8 cellular contexts compared by ENCODE assay signal in genomic region chr10:69337312-69338132, GRCh38. TPM values are rescaled to one million over a fixed set of nuclear protein-coding genes. Genes with fewer than 3 reads are reported as not detected.
DNase-seq lines count a peak whose midpoint lies in the region; ATAC-seq and TF ChIP-seq lines count a peak whose summit lies in the region.

No MANE protein-coding gene starts in this region.

- H3K4me1 ChIP-seq in NT2/D1 (ENCODE audit: insufficient read depth, insufficient read length): peaks cover 30% of the 10 kb centered on the region
- H3K4me1 ChIP-seq in esophagus squamous epithelium: peaks cover 91 to 100% (median 92%) of the 10 kb centered on the region in 3 donors
- peaks cover 28% of the 10 kb centered on the region for H3K4me1 ChIP-seq in neuron (ENCODE audit: insufficient read depth, low read length)

- TF ChIP-seq CTCF in esophagus squamous epithelium (IDR thresholded peaks at IDR 0.05): no peak

- H3K9me3 ChIP-seq in NT2/D1 (ENCODE audit: insufficient read depth, low read length): no peaks in the 10 kb centered on the region
- no peaks in the 10 kb centered on the region for H3K9me3 ChIP-seq in esophagus squamous epithelium
- no peaks in the 10 kb centered on the region for H3K9me3 ChIP-seq in neuron (ENCODE audit: low read length)

- intact Hi-C loops in esophagus squamous epithelium (cut with DNase I): no loop called here

- H3K4me3 ChIP-seq in H7 (ENCODE audit: insufficient read depth, low read depth, low read length) (no peak overlapping the region), NT2/D1 (ENCODE audit: insufficient read length, low read depth) (no peak overlapping the region), esophagus squamous epithelium (peak overlapping the region in 2 of 4 donors; percentile 7 to 24), neuron (ENCODE audit: low read length) (peak overlapping the region; percentile 44)

- ATAC-seq in GM18861 (IDR thresholded peaks at IDR 0.05; ENCODE audit: unreplicated experiment) (no peak), HG03354 (IDR thresholded peaks at IDR 0.05; ENCODE audit: poor library complexity, severe bottlenecking, unreplicated experiment) (no peak)

- DNase-seq in H7: peak; percentile 79
- DNase-seq in NT2/D1 (ENCODE audit: low read depth, low spot score): no peak
- no peak for DNase-seq in esophagus squamous epithelium (lab: John Stamatoyannopoulos, UW)
- DNase-seq in NCI-H524 treated with DMSO at 0.1 percent for 48 hours (lab: John Stamatoyannopoulos, UW): no peak
- DNase-seq in NCI-H1930 (lab: John Stamatoyannopoulos, UW): no peak

- peak overlapping the region; percentile 42 for H2AFZ ChIP-seq in neuron (ENCODE audit: low read depth, low read length)

- peak in 1 of 4 donors; percentile 10 for TF ChIP-seq POLR2A in esophagus squamous epithelium (IDR thresholded peaks at IDR 0.05)

- H3K27me3 ChIP-seq in H7 (ENCODE audit: control insufficient read depth, insufficient read depth, low read length): no peaks in the 10 kb centered on the region
- H3K27me3 ChIP-seq in NT2/D1 (ENCODE audit: insufficient read depth, insufficient read length): no peaks in the 10 kb centered on the region
- H3K27me3 ChIP-seq in esophagus squamous epithelium: no peaks in the 10 kb centered on the region
- H3K27me3 ChIP-seq in neuron (ENCODE audit: insufficient read depth, low read length): no peaks in the 10 kb centered on the region

- H3K36me3 ChIP-seq in H7 (replicated peaks; ENCODE audit: control insufficient read depth, insufficient read depth, low read length): no peaks in the 10 kb centered on the region; the same call in 1 of the 2 replicates
- H3K36me3 ChIP-seq in NT2/D1 (ENCODE audit: insufficient read depth, insufficient read length, low read length): peaks cover 27% of the 10 kb centered on the region
- H3K36me3 ChIP-seq in esophagus squamous epithelium: no peaks in the 10 kb centered on the region
- no peaks in the 10 kb centered on the region for H3K36me3 ChIP-seq in neuron (ENCODE audit: insufficient read depth, low read length)

- WGBS in esophagus squamous epithelium, 2 donors: 11 to 19% methylated on average over 1 to 8 of the region's 16 CpGs

- H3K9ac ChIP-seq in NT2/D1 (ENCODE audit: insufficient read length, low read depth): peak overlapping the region; percentile 38

- H3K27ac ChIP-seq in esophagus squamous epithelium: peak overlapping the region; percentile 83 to 91 (median 88)

RNA-seq across cellular contexts. Expression of gene HK1, which starts 59.2 kb away (rescaled TPM):
- total RNA-seq in H7 (2014; rRNA removed; shearing (Covaris generic)): 110 and 114 TPM in 2 replicates
- 100 to 1,000 TPM; 130 to 189 (median 142) TPM for total RNA-seq in esophagus squamous epithelium
